8 cellular contexts compared by ENCODE assay signal in genomic region chr11:68212421-68213134, GRCh38. TPM values are rescaled to one million over a fixed set of nuclear protein-coding genes. Genes with fewer than 3 reads are reported as not detected.
DNase-seq lines count a peak whose midpoint lies in the region; ATAC-seq and TF ChIP-seq lines count a peak whose summit lies in the region.

No MANE protein-coding gene starts in this region.

- H3K4me1 ChIP-seq in CD8-positive, alpha-beta memory T cell (ENCODE audit: insufficient read depth, low read length) = peaks cover 48% of the 10 kb centered on the region
- peaks cover 29% of the 10 kb centered on the region for H3K4me1 ChIP-seq in adipocyte (ENCODE audit: control insufficient read depth, insufficient read depth, low read length)
- peaks cover 0 to 62% (median 47%) of the 10 kb centered on the region in 12 donors for H3K4me1 ChIP-seq in heart left ventricle
- H3K4me1 ChIP-seq in aorta (ENCODE audit: control insufficient read depth in 1 of 2, insufficient read depth in 2 of 2, low read length in 2 of 2) = peaks cover 0 to 4% of the 10 kb centered on the region in 2 donors

- peak overlapping the region; percentile 60 for H3K27ac ChIP-seq in CD8-positive, alpha-beta memory T cell (ENCODE audit: low read depth, low read length)
- H3K27ac ChIP-seq in SK-N-MC (peak overlapping the region; percentile 94), heart left ventricle (peak overlapping the region; percentile 95 to 100 (median 99)), aorta (ENCODE audit: low read depth in 1 of 2, low read length in 2 of 2) (peak overlapping the region; percentile 84 to 100)

- POLR2A ChIA-PET in CD8-positive, alpha-beta memory T cell (lab: Charles Lee) = no interaction called here

- peak; percentile 57 to 72 (median 62) for DNase-seq in CD8-positive, alpha-beta memory T cell
- DNase-seq in Jurkat, Clone E6-1 (ENCODE audit: low read depth, low spot score) = peak; percentile 33
- DNase-seq in SK-N-MC (ENCODE audit: low read depth, low spot score) = no peak
- DNase-seq in adipocyte (ENCODE audit: low read depth) = peak; percentile 93
- DNase-seq in heart left ventricle = peak; percentile 74 to 83 (median 81)
- peak; percentile 51 for DNase-seq in pons (ENCODE audit: low spot score)
- DNase-seq in aorta = peak; percentile 83 to 89

- no peaks in the 10 kb centered on the region for H3K9me3 ChIP-seq in CD8-positive, alpha-beta memory T cell (ENCODE audit: low read length)
- H3K9me3 ChIP-seq in SK-N-MC (ENCODE audit: low read depth, low read length) (no peaks in the 10 kb centered on the region), adipocyte (ENCODE audit: control insufficient read depth, low read length) (no peaks in the 10 kb centered on the region), heart left ventricle (no peaks in the 10 kb centered on the region), aorta (ENCODE audit: control insufficient read depth, low read length) (no peaks in the 10 kb centered on the region)

- H3K9ac ChIP-seq in SK-N-MC (ENCODE audit: insufficient read length) = peak overlapping the region; percentile 89
- H3K9ac ChIP-seq in adipocyte (ENCODE audit: low read length) = peak overlapping the region; percentile 88

- H3K4me3 ChIP-seq in CD8-positive, alpha-beta memory T cell (ENCODE audit: low read length) = peak overlapping the region; percentile 93
- H3K4me3 ChIP-seq in Jurkat, Clone E6-1 (ENCODE audit: low read length) = peak overlapping the region; percentile 81
- H3K4me3 ChIP-seq in SK-N-MC (peak overlapping the region; percentile 95), adipocyte (ENCODE audit: low read length) (peak overlapping the region; percentile 98), heart left ventricle (peak overlapping the region; percentile 71 to 96 (median 85)), aorta (ENCODE audit: low read length in 2 of 2) (peak overlapping the region; percentile 88 to 91)

- CTCF ChIA-PET in CD8-positive, alpha-beta memory T cell (lab: Charles Lee) = no interaction called here

- H3K27me3 Mint-ChIP-seq in CD8-positive, alpha-beta memory T cell = peaks cover 5 to 8% of the 10 kb centered on the region in 2 donors

- H3K9me3 Mint-ChIP-seq in CD8-positive, alpha-beta memory T cell = peaks cover 0 to 2% (median 0%) of the 10 kb centered on the region in 5 donors

- H3K27me3 ChIP-seq in CD8-positive, alpha-beta memory T cell (ENCODE audit: insufficient read depth, low read length, poor library complexity, severe bottlenecking) = peaks cover 4% of the 10 kb centered on the region
- H3K27me3 ChIP-seq in adipocyte (replicated peaks; ENCODE audit: control insufficient read depth, insufficient read depth, low read length) (peaks cover 5% of the 10 kb centered on the region), heart left ventricle (no peaks in the 10 kb centered on the region), aorta (ENCODE audit: control insufficient read depth in 1 of 2, insufficient read depth in 2 of 2, low read length in 1 of 2) (no peaks in the 10 kb centered on the region)

- peaks cover 47 to 56% (median 52%) of the 10 kb centered on the region in 3 donors for H3K4me1 Mint-ChIP-seq in CD8-positive, alpha-beta memory T cell

- ATAC-seq in GM19397 (IDR thresholded peaks at IDR 0.05; ENCODE audit: unreplicated experiment) = peak; percentile 48
- ATAC-seq in heart left ventricle = peak in 3 of 4 donors; percentile 62 to 65 (median 63)
- peak; percentile 81 for ATAC-seq in aorta (ENCODE audit: low FRiP score)

- H3K36me3 ChIP-seq in CD8-positive, alpha-beta memory T cell (ENCODE audit: insufficient read depth, low read length) = no peaks in the 10 kb centered on the region
- H3K36me3 ChIP-seq in SK-N-MC (ENCODE audit: insufficient read depth, low read length) = no peaks in the 10 kb centered on the region
- no peaks in the 10 kb centered on the region for H3K36me3 ChIP-seq in adipocyte (ENCODE audit: control insufficient read depth, insufficient read depth, low read length, severe bottlenecking)
- H3K36me3 ChIP-seq in heart left ventricle = no peaks in the 10 kb centered on the region
- no peaks in the 10 kb centered on the region for H3K36me3 ChIP-seq in aorta (ENCODE audit: control insufficient read depth in 1 of 2, insufficient read depth in 2 of 2, low read length in 1 of 2)

- H3K36me3 Mint-ChIP-seq in CD8-positive, alpha-beta memory T cell = peaks cover 0 to 7% (median 2%) of the 10 kb centered on the region in 3 donors

- TF ChIP-seq POLR2A in heart left ventricle (IDR thresholded peaks at IDR 0.05) = no peak

- WGBS in heart left ventricle, 4 donors = 0 to 1% (median 0%) methylated on average over 48 to 80 of the region's 80 CpGs
- 1% methylated on average over 53 to 80 of the region's 80 CpGs for WGBS in aorta, 2 donors

- intact Hi-C loops in heart left ventricle (cut with DNase I) (loop anchor here in 4 of 10 donors (5.0 to 10.0 kb wide), 8 partner anchors 60 to 235 kb away; partner anchors contain the start of genes TCIRG1 (in 2 of the 4), C11orf24 (in 1 of the 4), CHKA (in 1 of the 4) and NDUFS8 (in 1 of the 4)), aorta (cut with DNase I) (loop anchor here (5.0 to 10.0 kb wide), 2 partner anchors 62 to 170 kb away; partner anchors contain the start of gene C11orf24 (in 1 of the 2))

- peak in 8 of 12 donors; percentile 11 to 45 (median 30) for TF ChIP-seq CTCF in heart left ventricle (IDR thresholded peaks at IDR 0.05)

- peak overlapping the region; percentile 92 to 97 (median 95) for H3K4me3 Mint-ChIP-seq in CD8-positive, alpha-beta memory T cell

- H3K27ac Mint-ChIP-seq in CD8-positive, alpha-beta memory T cell = peak overlapping the region; percentile 90 to 99 (median 96)

RNA-seq across cellular contexts. Expression of gene KMT5B, which starts 0.5 kb away (rescaled TPM):
- total RNA-seq in CD8-positive, alpha-beta memory T cell = 10 to 100 TPM; 21.9 to 22.6 TPM
- polyA plus RNA-seq in CD8-positive, alpha-beta memory T cell = 49.1 TPM
- polyA plus RNA-seq in Jurkat, Clone E6-1 (2012; ENCODE audit: insufficient read depth, insufficient read length) = 30.3 TPM
- total RNA-seq in heart left ventricle (10 to 100 TPM; 21.5 to 37.0 (median 27.1) TPM), aorta (10 to 100 TPM; 39.9 to 49.6 TPM)
- polyA plus RNA-seq in heart left ventricle (10 to 100 TPM; 15.5 to 15.8 TPM), aorta (10 to 100 TPM; 24.4 to 27.9 TPM)

RNA-seq across cellular contexts. Expression of gene C11orf24, which starts 59.2 kb away (rescaled TPM):
- 10 to 100 TPM; 46.9 to 49.8 TPM for total RNA-seq in CD8-positive, alpha-beta memory T cell
- polyA plus RNA-seq in CD8-positive, alpha-beta memory T cell = 15.7 TPM
- 18.0 TPM for polyA plus RNA-seq in Jurkat, Clone E6-1 (2012; ENCODE audit: insufficient read depth, insufficient read length)
- total RNA-seq in heart left ventricle (10 to 100 TPM; 17.6 to 47.1 (median 31.6) TPM), aorta (10 to 100 TPM; 48.9 to 65.5 TPM)
- polyA plus RNA-seq in heart left ventricle (10 to 100 TPM; 33.6 to 60.5 TPM), aorta (10 to 100 TPM; 37.7 to 39.1 TPM)
